8 cellular contexts compared by ENCODE assay signal in the genomic region with DNA sequence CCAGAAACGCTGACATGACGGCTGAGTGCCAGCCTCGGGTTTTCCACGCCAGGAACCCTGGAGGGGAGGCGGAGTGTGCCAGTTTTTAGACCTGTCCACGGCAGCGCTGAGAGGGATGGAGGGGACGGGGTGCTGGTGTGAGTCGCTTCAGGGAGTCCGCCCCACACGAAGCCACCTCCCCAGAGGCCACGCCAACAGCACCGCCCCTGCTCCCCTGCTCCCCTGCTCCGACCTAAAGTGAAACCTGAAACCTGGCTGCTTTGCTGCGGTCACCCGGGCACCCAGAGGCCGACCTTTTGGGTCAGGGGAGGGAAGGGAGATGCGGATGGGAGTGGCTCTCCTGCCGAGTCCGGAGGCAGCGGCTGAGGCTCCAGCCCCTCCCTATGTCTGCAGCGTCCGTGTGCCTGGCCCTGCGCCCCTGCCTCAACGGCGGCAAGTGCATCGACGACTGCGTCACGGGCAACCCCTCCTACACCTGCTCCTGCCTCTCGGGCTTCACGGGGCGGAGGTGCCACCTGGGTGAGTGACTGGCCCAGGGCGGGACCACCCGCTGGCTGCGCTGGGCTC. TPM values are rescaled to one million over a fixed set of nuclear protein-coding genes. Genes with fewer than 3 reads are reported as not detected.
DNase-seq lines count a peak whose midpoint lies in the region; ATAC-seq, FAIRE-seq and TF ChIP-seq lines count a peak whose summit lies in the region.

No MANE protein-coding gene starts in this region.

- peak overlapping the region; percentile 84 for H3K4me3 Mint-ChIP-seq in activated B cell treated with CpG ODN at 0.5 μM for 24 hours
- peak overlapping the region; percentile 52 to 90 (median 79) for H3K4me3 Mint-ChIP-seq in naive thymus-derived CD8-positive, alpha-beta T cell

- no peak for FAIRE-seq in frontal cortex (lab: Jason Lieb, UNC)

- H3K27ac ChIP-seq in urinary bladder (ENCODE audit: low read depth), result no peak overlapping the region

- no peaks in the 10 kb centered on the region for H3K27me3 Mint-ChIP-seq in activated B cell treated with CpG ODN at 0.5 μM for 24 hours
- H3K27me3 Mint-ChIP-seq in naive thymus-derived CD8-positive, alpha-beta T cell, result no peaks in the 10 kb centered on the region

- peak overlapping the region; percentile 14 for H3K4me3 ChIP-seq in urinary bladder (ENCODE audit: low read depth, low read length)

- intact Hi-C loops in activated B cell treated with CpG ODN at 0.5 μM for 24 hours (cut with micrococcal nuclease), result loop anchor here (5.0 kb wide), 2 partner anchors 321 to 846 kb away; a partner anchor contains a TSS

- no peaks in the 10 kb centered on the region for H3K9me3 Mint-ChIP-seq in activated B cell treated with CpG ODN at 0.5 μM for 24 hours
- no peaks in the 10 kb centered on the region for H3K9me3 Mint-ChIP-seq in naive thymus-derived CD8-positive, alpha-beta T cell

- peaks cover 52% of the 10 kb centered on the region for H3K4me1 Mint-ChIP-seq in activated B cell treated with CpG ODN at 0.5 μM for 24 hours
- peaks cover 5 to 26% (median 20%) of the 10 kb centered on the region in 4 donors for H3K4me1 Mint-ChIP-seq in naive thymus-derived CD8-positive, alpha-beta T cell

- peak; percentile 70 for DNase-seq in GM19238 (ENCODE audit: insufficient read length, low spot score)
- DNase-seq in activated B cell treated with CpG ODN at 0.5 μM for 24 hours, result peak; percentile 63
- peak; percentile 78 for DNase-seq in ecto neural progenitor cell (ENCODE audit: low spot score)
- DNase-seq in naive thymus-derived CD8-positive, alpha-beta T cell, result peak; percentile 42 to 83 (median 62)
- DNase-seq in H4 (ENCODE audit: low spot score), result no peak
- no peak for DNase-seq in frontal cortex (ENCODE audit: low spot score in 2 of 2)

- CTCF ChIA-PET in activated B cell treated with CpG ODN at 0.5 μM for 24 hours (lab: Charles Lee), result no interaction called here

- no peaks in the 10 kb centered on the region for H3K36me3 ChIP-seq in urinary bladder (ENCODE audit: insufficient read depth)

- ATAC-seq in HG03135 (IDR thresholded peaks at IDR 0.05; ENCODE audit: unreplicated experiment) (peak; percentile 52), activated B cell treated with CpG ODN at 0.5 μM for 24 hours (ENCODE audit: low read depth) (peak; percentile 74)
- ATAC-seq in naive thymus-derived CD8-positive, alpha-beta T cell, result peak; percentile 75 to 78

- TF ChIP-seq CTCF in activated B cell treated with CpG ODN at 0.5 μM for 24 hours (IDR thresholded peaks at IDR 0.05), result no peak

- H3K27ac Mint-ChIP-seq in activated B cell treated with CpG ODN at 0.5 μM for 24 hours, result peak overlapping the region; percentile 76
- peak overlapping the region; percentile 29 to 97 (median 91) for H3K27ac Mint-ChIP-seq in naive thymus-derived CD8-positive, alpha-beta T cell

- POLR2A ChIA-PET in activated B cell treated with CpG ODN at 0.5 μM for 24 hours (lab: Charles Lee), result interaction anchor here (0.6 to 1.7 kb wide), 4 partner anchors 49 to 111 kb away, joined by 3 to 7 read pairs (median 6); a partner anchor contains a TSS
- POLR2A ChIA-PET in naive thymus-derived CD8-positive, alpha-beta T cell (lab: Charles Lee), result interaction anchor here (0.6 to 1.3 kb wide), 4 partner anchors 25 to 65 kb away, joined by 3 read pairs; a partner anchor contains a TSS

- 24% methylated on average over 36 of the region's 36 CpGs for WGBS in urinary bladder

- no peaks in the 10 kb centered on the region for H3K4me1 ChIP-seq in urinary bladder (ENCODE audit: insufficient read depth)

- H3K36me3 Mint-ChIP-seq in activated B cell treated with CpG ODN at 0.5 μM for 24 hours (ENCODE audit: low read depth), result peaks cover 7% of the 10 kb centered on the region
- H3K36me3 Mint-ChIP-seq in naive thymus-derived CD8-positive, alpha-beta T cell, result peaks cover 0 to 18% (median 7%) of the 10 kb centered on the region in 3 donors

RNA-seq across cellular contexts. Expression of a gene that starts 38.1 kb away (rescaled TPM):
- total RNA-seq in activated B cell treated with CpG ODN at 0.5 μM for 24 hours (44.7 and 59.8 TPM in 2 replicates), urinary bladder (11.5 TPM), frontal cortex (4.5 TPM)
- total RNA-seq in naive thymus-derived CD8-positive, alpha-beta T cell, result 10 to 100 TPM; 91.8 to 99.9 TPM
- 1 to 10 TPM in 2 of 3 donors, under 1 TPM in 1; 0.60 to 3.0 (median 1.4) TPM for polyA plus RNA-seq in naive thymus-derived CD8-positive, alpha-beta T cell
- polyA plus RNA-seq in urinary bladder, result 17.1 TPM
- total RNA-seq in H4 (2014; rRNA removed; shearing (Covaris generic)), result 1.7 and 2.6 TPM in 2 replicates

Comparison
In these comparisons a context has a peak if more than half of its experiments do, and no peak if none do; other contexts are left out.
1. DNase-seq: peak in GM19238 (single experiment), activated B cell treated with CpG ODN at 0.5 μM for 24 hours (single experiment), ecto neural progenitor cell (single experiment) and naive thymus-derived CD8-positive, alpha-beta T cell (10 of 10); none in H4 (single experiment) and frontal cortex (0 of 2).
2. Peak in every context shown above with its lines, with median percentiles within 50 percentile points of each other: ATAC-seq.